Comparison of ENCODE assay signal across 8 cellular contexts in genomic region chr3:194632211-194632982, GRCh38. TPM values are rescaled to one million over a fixed set of nuclear protein-coding genes. Genes with fewer than 3 reads are reported as not detected.
A peak's percentile ranks its signal among the peaks of the same experiment; 100 is the strongest.
DNase-seq lines count a peak whose midpoint lies in the region; ATAC-seq and TF ChIP-seq lines count a peak whose summit lies in the region.

No MANE protein-coding gene starts in this region.

- H3K9ac ChIP-seq in iPS-20b (ENCODE audit: low read depth, low read length): peak overlapping the region; percentile 69; the same call in 1 of the 2 replicates

- H3K4me3 Mint-ChIP-seq in stimulated activated naive B cell treated with anti-CD40 and anti-IgM and Interleukin-4, amounts not matched to agents 10 μg/mL and 1 μg/mL and 100 μg/mL, for 72 hours: peak overlapping the region; percentile 79 to 94

- H3K4me1 Mint-ChIP-seq in stimulated activated naive B cell treated with anti-CD40 and anti-IgM and Interleukin-4, amounts not matched to agents 10 μg/mL and 1 μg/mL and 100 μg/mL, for 72 hours: peaks cover 4 to 10% of the 10 kb centered on the region in 2 donors

- peak overlapping the region; percentile 81 for H3K4me3 ChIP-seq in astrocyte of the spinal cord (ENCODE audit: low read depth, low read length)
- H3K4me3 ChIP-seq in iPS-20b (ENCODE audit: low read length): peak overlapping the region; percentile 77

- peaks cover 6% of the 10 kb centered on the region for H3K9me3 ChIP-seq in iPS-20b (ENCODE audit: insufficient read depth, low read depth, low read length)

- peaks cover 0 to 6% of the 10 kb centered on the region in 2 donors for H3K36me3 Mint-ChIP-seq in stimulated activated naive B cell treated with anti-CD40 and anti-IgM and Interleukin-4, amounts not matched to agents 10 μg/mL and 1 μg/mL and 100 μg/mL, for 72 hours

- no peak overlapping the region for H3K27ac ChIP-seq in iPS-20b (ENCODE audit: low read length)

- H3K27me3 ChIP-seq in iPS-20b (ENCODE audit: insufficient read depth, low read length): no peaks in the 10 kb centered on the region

- no peak overlapping the region for H3K27ac Mint-ChIP-seq in stimulated activated naive B cell treated with anti-CD40 and anti-IgM and Interleukin-4, amounts not matched to agents 10 μg/mL and 1 μg/mL and 100 μg/mL, for 72 hours

- peaks cover 25% of the 10 kb centered on the region for H3K36me3 ChIP-seq in iPS-20b (ENCODE audit: insufficient read depth, low read depth, low read length)

- DNase-seq in NCI-H510A treated with DMSO at 0.1 percent for 48 hours (lab: John Stamatoyannopoulos, UW) (peak; percentile 24), NCI-H510A (lab: John Stamatoyannopoulos, UW) (no peak), LHCN-M2 (ENCODE audit: low read depth) (peak; percentile 53), astrocyte of the spinal cord (ENCODE audit: low read depth, low spot score) (peak; percentile 35), NCI-H1436 treated with DMSO at 0.1 percent for 48 hours (lab: John Stamatoyannopoulos, UW) (no peak), SKM-1 (lab: John Stamatoyannopoulos, UW; ENCODE audit: unreplicated experiment) (no peak)
- no peak for DNase-seq in stimulated activated naive B cell treated with anti-CD40 and anti-IgM and Interleukin-4, amounts not matched to agents 10 μg/mL and 1 μg/mL and 100 μg/mL, for 72 hours

- in situ Hi-C loops in astrocyte of the spinal cord (cut with HindIII; ENCODE audit: low sequenced_read_pairs): no loop called here

- no peaks in the 10 kb centered on the region for H3K9me3 Mint-ChIP-seq in stimulated activated naive B cell treated with anti-CD40 and anti-IgM and Interleukin-4, amounts not matched to agents 10 μg/mL and 1 μg/mL and 100 μg/mL, for 72 hours

- no peaks in the 10 kb centered on the region for H3K4me1 ChIP-seq in iPS-20b (ENCODE audit: insufficient read depth, low read length)

- TF ChIP-seq CTCF in astrocyte of the spinal cord (IDR thresholded peaks at IDR 0.05; ENCODE audit: low read depth, low read length): no peak

- no peaks in the 10 kb centered on the region for H3K27me3 Mint-ChIP-seq in stimulated activated naive B cell treated with anti-CD40 and anti-IgM and Interleukin-4, amounts not matched to agents 10 μg/mL and 1 μg/mL and 100 μg/mL, for 72 hours

- ATAC-seq in stimulated activated naive B cell treated with anti-CD40 and anti-IgM and Interleukin-4, amounts not matched to agents 10 μg/mL and 1 μg/mL and 100 μg/mL, for 72 hours (replicated peaks): no peak

RNA-seq across cellular contexts. Expression of gene TMEM44, which starts 0.8 kb away (rescaled TPM):
- 32.8 and 35.6 TPM in 2 replicates for total RNA-seq in LHCN-M2 (2014; rRNA removed)
- polyA plus RNA-seq in LHCN-M2 (2012): 28.7 TPM

RNA-seq across cellular contexts. Expression of gene LSG1, which starts 39.6 kb away (rescaled TPM):
- 39.4 and 41.6 TPM in 2 replicates for total RNA-seq in LHCN-M2 (2014; rRNA removed)
- polyA plus RNA-seq in LHCN-M2 (2012): 17.8 TPM

RNA-seq across cellular contexts. Expression of gene FAM43A, which starts 53.3 kb away (rescaled TPM):
- 1.3 and 1.8 TPM in 2 replicates for total RNA-seq in LHCN-M2 (2014; rRNA removed)
- 0.68 TPM for polyA plus RNA-seq in LHCN-M2 (2012)

Comparison
In these comparisons a context has a peak if more than half of its experiments do, and no peak if none do; other contexts are left out.
1. DNase-seq: peak in NCI-H510A treated with DMSO at 0.1 percent for 48 hours (single experiment), LHCN-M2 (single experiment) and astrocyte of the spinal cord (single experiment); none in NCI-H510A (single experiment), stimulated activated naive B cell treated with anti-CD40 and anti-IgM and Interleukin-4, amounts not matched to agents 10 μg/mL and 1 μg/mL and 100 μg/mL, for 72 hours (single experiment), NCI-H1436 treated with DMSO at 0.1 percent for 48 hours (single experiment) and SKM-1 (single experiment).